13 cellular contexts compared by ENCODE assay signal in genomic region chr10:8035641-8036520, GRCh38. TPM values are rescaled to one million over a fixed set of nuclear protein-coding genes. Genes with fewer than 3 reads are reported as not detected.
A peak's percentile ranks its signal among the peaks of the same experiment; 100 is the strongest.
DNase-seq lines count a peak whose midpoint lies in the region; ATAC-seq and TF ChIP-seq lines count a peak whose summit lies in the region.
"Had no signal": no experiment of that assay in that cellular context is flagged by ENCODE, and none has a peak within 500 bp of the region (broad histone marks: within the 10 kb centered on the region; RNA-seq: fewer than 3 reads in every experiment).

No MANE protein-coding gene starts in this region.

- no peaks in the 10 kb centered on the region for H3K79me2 ChIP-seq in neural cell (replicated peaks; ENCODE audit: insufficient read depth, low read length)
- no peaks in the 10 kb centered on the region for H3K79me2 ChIP-seq in mammary epithelial cell (ENCODE audit: insufficient read depth, low read length)

- no peak for ATAC-seq in HG03095 (IDR thresholded peaks at IDR 0.05; ENCODE audit: unreplicated experiment)
- ATAC-seq: gastroesophageal sphincter, left lung had no signal

- peak overlapping the region; percentile 91 for H3K4me2 ChIP-seq in neural cell (ENCODE audit: low read length)
- no peak overlapping the region for H3K4me2 ChIP-seq in mammary epithelial cell (ENCODE audit: insufficient read depth, low read depth, low read length)

- peaks cover 22% of the 10 kb centered on the region for H3K4me1 ChIP-seq in CD8-positive, alpha-beta memory T cell (ENCODE audit: insufficient read depth, low read length)
- peaks cover 30% of the 10 kb centered on the region for H3K4me1 ChIP-seq in HUES6 (ENCODE audit: control insufficient read depth, insufficient read depth, low read length)
- H3K4me1 ChIP-seq in mammary epithelial cell (ENCODE audit: insufficient read depth, low read length), result peaks cover 2% of the 10 kb centered on the region

- peaks cover 75 to 79% of the 10 kb centered on the region in 2 donors for H3K27me3 Mint-ChIP-seq in CD8-positive, alpha-beta memory T cell

- H3K4me3 Mint-ChIP-seq in CD8-positive, alpha-beta memory T cell, result peak overlapping the region in 6 of 7 donors; percentile 49 to 81 (median 70)

- H3K9me2 ChIP-seq in neural cell (ENCODE audit: insufficient read depth, low read length), result no peaks in the 10 kb centered on the region

- peak; percentile 7 for TF ChIP-seq EP300 in neural cell (conservative IDR thresholded peaks at IDR 0.05; ENCODE audit: poor library complexity, severe bottlenecking)

- POLR2A ChIA-PET in CD8-positive, alpha-beta memory T cell (lab: Charles Lee), result no interaction called here

- BruUV-seq in mammary epithelial cell (replicated peaks; lab: Mats Ljungman, UMichigan), result no TSS peak

- peaks cover 5 to 21% (median 12%) of the 10 kb centered on the region in 5 donors for H3K9me3 Mint-ChIP-seq in CD8-positive, alpha-beta memory T cell

- TF ChIP-seq CTCF in neural cell (IDR thresholded peaks at IDR 0.05; ENCODE audit: poor library complexity, severe bottlenecking) (no peak), mammary epithelial cell (conservative IDR thresholded peaks at IDR 0.05 in 1 of 2, IDR thresholded peaks at IDR 0.05 in 1 of 2; ENCODE audit: extremely low read depth in 1 of 2, insufficient read depth in 1 of 2, low read depth in 1 of 2, low read length in 2 of 2) (no peak)

- no peak for DNase-seq in CD8-positive, alpha-beta memory T cell
- DNase-seq in ecto neural progenitor cell (ENCODE audit: low spot score) (peak; percentile 60), NCI-H226 (no peak), mammary epithelial cell (no peak)
- DNase-seq: amniotic stem cell; NCI-H1417; NCI-H82; stimulated activated CD4-positive, alpha-beta T cell treated with anti-CD3 and anti-CD28 coated beads, Interleukin-2, amount 100 ng/mL, for 48 hours had no signal

- peak overlapping the region in 7 of 8 donors; percentile 2 to 86 (median 34) for H3K27ac Mint-ChIP-seq in CD8-positive, alpha-beta memory T cell

- peaks cover 26 to 39% (median 31%) of the 10 kb centered on the region in 3 donors for H3K4me1 Mint-ChIP-seq in CD8-positive, alpha-beta memory T cell

- no peaks in the 10 kb centered on the region for H4K20me1 ChIP-seq in neural cell (ENCODE audit: insufficient read depth)
- H4K20me1 ChIP-seq in mammary epithelial cell (ENCODE audit: insufficient read depth, low read length), result no peaks in the 10 kb centered on the region

- TF ChIP-seq RAD21 in neural cell (conservative IDR thresholded peaks at IDR 0.05), result no peak

- no peaks in the 10 kb centered on the region for H3K36me3 ChIP-seq in CD8-positive, alpha-beta memory T cell (ENCODE audit: insufficient read depth, low read length)
- no peaks in the 10 kb centered on the region for H3K36me3 ChIP-seq in HUES6 (ENCODE audit: control insufficient read depth, insufficient read depth, low read length)
- no peaks in the 10 kb centered on the region for H3K36me3 ChIP-seq in neural cell (ENCODE audit: insufficient read depth, low read length)
- H3K36me3 ChIP-seq in mammary epithelial cell (ENCODE audit: insufficient read depth, low read length), result no peaks in the 10 kb centered on the region
- H3K36me3 ChIP-seq: gastroesophageal sphincter, left lung had no signal

- CTCF ChIA-PET in CD8-positive, alpha-beta memory T cell (lab: Charles Lee), result no interaction called here
- CTCF ChIA-PET in mammary epithelial cell (lab: Charles Lee; ENCODE audit: low non-redundant PET), result no interaction called here

- H3F3A ChIP-seq in neural cell (ENCODE audit: insufficient read depth, low read length, poor library complexity, severe bottlenecking), result no peaks in the 10 kb centered on the region

- WGBS in mammary epithelial cell (ENCODE audit: low coverage, missing lambda C conversion rate), result 30% methylated on average over 19 of the region's 47 CpGs

- H3K27me3 ChIP-seq in CD8-positive, alpha-beta memory T cell (ENCODE audit: insufficient read depth, low read length, poor library complexity, severe bottlenecking), result peaks cover 71% of the 10 kb centered on the region
- H3K27me3 ChIP-seq in HUES6 (ENCODE audit: control insufficient read depth, insufficient read depth, low read length), result peaks cover 100% of the 10 kb centered on the region
- H3K27me3 ChIP-seq in neural cell (ENCODE audit: insufficient read depth, low read depth, low read length), result peaks cover 99% of the 10 kb centered on the region
- peaks cover 42% of the 10 kb centered on the region for H3K27me3 ChIP-seq in mammary epithelial cell (ENCODE audit: insufficient read depth, low read length)

- in situ Hi-C loops in mammary epithelial cell (cut with MboI; ENCODE audit: low sequenced_read_pairs in 2 of 2), result no loop called here

- dilution Hi-C loops in mammary epithelial cell (cut with HindIII; ENCODE audit: low sequenced_read_pairs), result loop anchor here (10.0 kb wide), 2 partner anchors 91 to 1179 kb away; no protein-coding TSS in a partner anchor

- H2AFZ ChIP-seq in neural cell (ENCODE audit: low read depth, low read length), result no peak overlapping the region
- no peak overlapping the region for H2AFZ ChIP-seq in mammary epithelial cell (ENCODE audit: low read depth, low read length)

- no peaks in the 10 kb centered on the region for H3K9me3 ChIP-seq in CD8-positive, alpha-beta memory T cell (ENCODE audit: low read length)
- H3K9me3 ChIP-seq in HUES6 (ENCODE audit: control insufficient read depth, insufficient read depth, low read depth, low read length) (no peaks in the 10 kb centered on the region), neural cell (ENCODE audit: low read length) (no peaks in the 10 kb centered on the region), mammary epithelial cell (replicated peaks; ENCODE audit: insufficient read depth, low read length) (no peaks in the 10 kb centered on the region)
- H3K9me3 ChIP-seq: gastroesophageal sphincter, left lung had no signal

- H3K9ac ChIP-seq in HUES6 (ENCODE audit: low read length) (no peak overlapping the region), neural cell (ENCODE audit: low read length) (peak overlapping the region; percentile 20), mammary epithelial cell (ENCODE audit: insufficient read depth, low read length) (no peak overlapping the region)

- H3K27ac ChIP-seq in CD8-positive, alpha-beta memory T cell (ENCODE audit: low read depth, low read length), result no peak overlapping the region
- H3K27ac ChIP-seq in HUES6 (ENCODE audit: low read depth, low read length), result no peak overlapping the region
- H3K27ac ChIP-seq in neural cell (ENCODE audit: low read length), result no peak overlapping the region
- no peak overlapping the region for H3K27ac ChIP-seq in mammary epithelial cell (ENCODE audit: insufficient read depth, low read depth, low read length)
- H3K27ac ChIP-seq: gastroesophageal sphincter, left lung had no signal

- H3K4me3 ChIP-seq in CD8-positive, alpha-beta memory T cell (ENCODE audit: low read length), result no peak overlapping the region
- H3K4me3 ChIP-seq in HUES6 (ENCODE audit: low read depth, low read length) (peak overlapping the region; percentile 51), neural cell (ENCODE audit: low read length) (peak overlapping the region; percentile 60), mammary epithelial cell (replicated peaks in 1 of 3; ENCODE audit: insufficient read depth in 1 of 3, low read depth in 2 of 3, low read length in 3 of 3) (no peak overlapping the region)
- H3K4me3 ChIP-seq: left lung had no signal

- intact Hi-C loops in mammary epithelial cell (cut with micrococcal nuclease), result no loop called here

- H3K36me3 Mint-ChIP-seq in CD8-positive, alpha-beta memory T cell, result no peaks in the 10 kb centered on the region

TF ChIP-seq in neural cell, 6 proteins besides CTCF, POLR2A, EP300 and RAD21:
- TF ChIP-seq SMC3 (conservative IDR thresholded peaks at IDR 0.05; ENCODE audit: poor library complexity) (no peak), POLR2AphosphoS5 (IDR thresholded peaks at IDR 0.05) (no peak), MXI1 (conservative IDR thresholded peaks at IDR 0.05; ENCODE audit: poor library complexity, severe bottlenecking) (peak; percentile 17), REST (IDR thresholded peaks at IDR 0.05; ENCODE audit: borderline replicate concordance) (peak; percentile 9), TAF1 (IDR thresholded peaks at IDR 0.05; ENCODE audit: low read depth) (no peak), EZH2 (IDR thresholded peaks at IDR 0.05; ENCODE audit: borderline replicate concordance, insufficient read depth, low read length, poor library complexity, severe bottlenecking) (no peak)

RNA-seq across cellular contexts. Expression of gene GATA3, which starts 18.6 kb away (rescaled TPM):
- total RNA-seq in CD8-positive, alpha-beta memory T cell, result 10 to 100 TPM; 48.9 to 53.3 TPM
- polyA plus RNA-seq in CD8-positive, alpha-beta memory T cell, result 58.6 TPM
- polyA plus RNA-seq in neural cell, result not detected in 2 replicates
- polyA minus RNA-seq in neural cell, result not detected in 2 replicates
- total RNA-seq in mammary epithelial cell, result 10 to 100 TPM in 1 of 2 donors, 1 to 10 TPM in 1; 7.7 to 20.6 TPM
- polyA plus RNA-seq in mammary epithelial cell, result 5.3 TPM
- polyA minus RNA-seq in mammary epithelial cell, result 4.7 TPM

Comparison
In these comparisons a context has a peak if more than half of its experiments do, and no peak if none do; other contexts are left out.
1. H3K4me3 ChIP-seq: peak in HUES6 (single experiment) and neural cell (single experiment); none in CD8-positive, alpha-beta memory T cell (single experiment) and mammary epithelial cell (0 of 3).